In genomic region chr18:62526098-62527025, GRCh38 we compare ENCODE assay signal across 1 cellular context.
TF ChIP-seq lines count a peak whose summit lies in the region.

No MANE protein-coding gene starts in this region.

TF ChIP-seq in WTC11, 78 proteins besides CTCF, POLR2A, EP300 and RAD21 (continued from another document):
- TF ChIP-seq, protein P1, sequence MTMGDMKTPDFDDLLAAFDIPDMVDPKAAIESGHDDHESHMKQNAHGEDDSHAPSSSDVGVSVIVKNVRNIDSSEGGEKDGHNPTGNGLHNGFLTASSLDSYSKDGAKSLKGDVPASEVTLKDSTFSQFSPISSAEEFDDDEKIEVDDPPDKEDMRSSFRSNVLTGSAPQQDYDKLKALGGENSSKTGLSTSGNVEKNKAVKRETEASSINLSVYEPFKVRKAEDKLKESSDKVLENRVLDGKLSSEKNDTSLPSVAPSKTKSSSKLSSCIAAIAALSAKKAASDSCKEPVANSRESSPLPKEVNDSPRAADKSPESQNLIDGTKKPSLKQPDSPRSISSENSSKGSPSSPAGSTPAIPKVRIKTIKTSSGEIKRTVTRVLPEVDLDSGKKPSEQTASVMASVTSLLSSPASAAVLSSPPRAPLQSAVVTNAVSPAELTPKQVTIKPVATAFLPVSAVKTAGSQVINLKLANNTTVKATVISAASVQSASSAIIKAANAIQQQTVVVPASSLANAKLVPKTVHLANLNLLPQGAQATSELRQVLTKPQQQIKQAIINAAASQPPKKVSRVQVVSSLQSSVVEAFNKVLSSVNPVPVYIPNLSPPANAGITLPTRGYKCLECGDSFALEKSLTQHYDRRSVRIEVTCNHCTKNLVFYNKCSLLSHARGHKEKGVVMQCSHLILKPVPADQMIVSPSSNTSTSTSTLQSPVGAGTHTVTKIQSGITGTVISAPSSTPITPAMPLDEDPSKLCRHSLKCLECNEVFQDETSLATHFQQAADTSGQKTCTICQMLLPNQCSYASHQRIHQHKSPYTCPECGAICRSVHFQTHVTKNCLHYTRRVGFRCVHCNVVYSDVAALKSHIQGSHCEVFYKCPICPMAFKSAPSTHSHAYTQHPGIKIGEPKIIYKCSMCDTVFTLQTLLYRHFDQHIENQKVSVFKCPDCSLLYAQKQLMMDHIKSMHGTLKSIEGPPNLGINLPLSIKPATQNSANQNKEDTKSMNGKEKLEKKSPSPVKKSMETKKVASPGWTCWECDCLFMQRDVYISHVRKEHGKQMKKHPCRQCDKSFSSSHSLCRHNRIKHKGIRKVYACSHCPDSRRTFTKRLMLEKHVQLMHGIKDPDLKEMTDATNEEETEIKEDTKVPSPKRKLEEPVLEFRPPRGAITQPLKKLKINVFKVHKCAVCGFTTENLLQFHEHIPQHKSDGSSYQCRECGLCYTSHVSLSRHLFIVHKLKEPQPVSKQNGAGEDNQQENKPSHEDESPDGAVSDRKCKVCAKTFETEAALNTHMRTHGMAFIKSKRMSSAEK (CRISPR knock-in tag; IDR thresholded peaks at IDR 0.05; ENCODE audit: borderline replicate concordance) = no peak
- TF ChIP-seq E2F5 (CRISPR knock-in tag; IDR thresholded peaks at IDR 0.05) = peak; percentile 75; the same call in 1 of the 2 replicates
- TF ChIP-seq ZNF138 (CRISPR knock-in tag; conservative IDR thresholded peaks at IDR 0.05) = 0 out of 2 replicates have a peak, but pooled peaks have one; percentile 27
- TF ChIP-seq ARID4B (CRISPR knock-in tag; IDR thresholded peaks at IDR 0.05; ENCODE audit: borderline replicate concordance) = peak; percentile 29; the same call in 1 of the 2 replicates
